ENCODE assay signal across 8 cellular contexts in the genomic region with DNA sequence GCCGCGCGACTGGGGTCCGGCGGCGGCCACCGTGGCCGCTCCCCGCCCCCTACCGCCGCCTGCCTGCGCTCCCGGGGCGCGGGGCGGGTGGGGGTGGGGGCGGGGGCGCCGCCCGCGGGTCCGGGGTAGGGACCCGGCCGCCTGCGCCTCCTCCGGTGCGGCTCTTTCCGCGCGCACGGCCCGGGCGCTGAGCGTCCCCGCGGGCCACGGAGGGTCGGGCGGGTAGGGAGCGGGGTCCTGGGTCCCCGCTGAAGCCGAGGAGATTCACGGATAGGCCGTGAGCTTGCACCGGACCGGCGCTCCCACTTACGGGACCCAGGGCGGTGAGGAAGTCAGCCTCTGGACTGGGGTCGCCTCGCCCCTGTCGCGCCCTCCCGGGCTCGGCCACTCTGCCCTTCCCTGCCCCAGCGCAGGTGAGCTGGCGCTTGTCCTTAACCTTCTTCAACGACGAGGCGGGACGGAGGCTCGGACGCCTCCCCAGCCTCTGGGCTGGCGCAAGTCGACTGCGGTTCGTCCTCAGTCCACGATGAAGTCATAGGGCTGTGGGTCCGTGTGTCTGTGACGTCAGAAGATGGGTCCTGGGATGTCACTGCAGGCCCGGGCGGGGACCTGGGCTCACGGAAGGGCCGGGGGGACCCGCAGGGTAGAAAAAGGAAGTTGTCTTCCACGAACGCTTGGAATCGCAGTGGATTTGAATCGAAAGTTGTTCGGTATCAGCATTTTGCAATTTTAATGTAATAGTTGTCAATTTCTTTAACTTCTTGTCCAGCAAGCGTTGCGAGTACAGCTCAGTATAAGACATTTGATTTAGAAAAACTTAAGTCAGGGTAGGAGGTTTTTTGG. TPM values are rescaled to one million over a fixed set of nuclear protein-coding genes. Genes with fewer than 3 reads are reported as not detected.
DNase-seq lines count a peak whose midpoint lies in the region; ATAC-seq and TF ChIP-seq lines count a peak whose summit lies in the region.

No MANE protein-coding gene starts in this region.

- ATAC-seq in GM21515 (IDR thresholded peaks at IDR 0.05; ENCODE audit: unreplicated experiment), result peak; percentile 33
- ATAC-seq in natural killer cell treated with Interleukin-12 subunit alpha and Interleukin-12 subunit beta and Interleukin-15 and Interleukin-18, amount 100 ng/mL, for 72 hours, result peak; percentile 60 to 69

- POLR2A ChIA-PET in RWPE1 (lab: Yijun Ruan, JAX; ENCODE audit: low non-redundant PET), result interaction anchor here (0.6 kb wide), 1 partner anchor 83 kb away, joined by 3 read pairs; no protein-coding TSS in a partner anchor

- H3K36me3 ChIP-seq in HUES64 (ENCODE audit: insufficient read depth, low read length), result no peaks in the 10 kb centered on the region

- peaks cover 9% of the 10 kb centered on the region for H3K4me1 ChIP-seq in HUES64 (ENCODE audit: insufficient read depth, low read length)

- H3K9ac ChIP-seq in HUES64 (ENCODE audit: low read depth, low read length), result peak overlapping the region; percentile 86

- H3K27ac ChIP-seq in HUES64 (ENCODE audit: low read depth, low read length), result peak overlapping the region; percentile 52; the same call in 1 of the 2 replicates
- H3K27ac ChIP-seq in RWPE1, result peak overlapping the region; percentile 83

- H3K4me3 Mint-ChIP-seq in natural killer cell treated with Interleukin-12 subunit alpha and Interleukin-12 subunit beta and Interleukin-15 and Interleukin-18, amount 100 ng/mL, for 72 hours, result peak overlapping the region; percentile 91
- peak overlapping the region; percentile 92 for H3K4me3 Mint-ChIP-seq in stimulated activated naive CD8-positive, alpha-beta T cell treated with anti-CD3 and anti-CD28 coated beads, Interleukin-15, Interleukin-2, amounts not matched to agents 100 ng/mL and 50 ng/mL, for 24 hours

- no peaks in the 10 kb centered on the region for H3K36me3 Mint-ChIP-seq in natural killer cell treated with Interleukin-12 subunit alpha and Interleukin-12 subunit beta and Interleukin-15 and Interleukin-18, amount 100 ng/mL, for 72 hours
- no peaks in the 10 kb centered on the region for H3K36me3 Mint-ChIP-seq in stimulated activated naive CD8-positive, alpha-beta T cell treated with anti-CD3 and anti-CD28 coated beads, Interleukin-15, Interleukin-2, amounts not matched to agents 100 ng/mL and 50 ng/mL, for 24 hours (ENCODE audit: low read depth)

- no peaks in the 10 kb centered on the region for H3K9me3 Mint-ChIP-seq in natural killer cell treated with Interleukin-12 subunit alpha and Interleukin-12 subunit beta and Interleukin-15 and Interleukin-18, amount 100 ng/mL, for 72 hours
- no peaks in the 10 kb centered on the region for H3K9me3 Mint-ChIP-seq in stimulated activated naive CD8-positive, alpha-beta T cell treated with anti-CD3 and anti-CD28 coated beads, Interleukin-15, Interleukin-2, amounts not matched to agents 100 ng/mL and 50 ng/mL, for 24 hours

- CTCF ChIA-PET in RWPE1 (lab: Yijun Ruan, JAX), result interaction anchor here (0.5 to 1.5 kb wide), 7 partner anchors 28 to 673 kb away, joined by 3 to 5 read pairs (median 4); no protein-coding TSS in a partner anchor

- 1% methylated on average over 81 of the region's 82 CpGs for WGBS in HUES64

- no peak for TF ChIP-seq CTCF in RWPE1 (conservative IDR thresholded peaks at IDR 0.05; ENCODE audit: low read depth)
- TF ChIP-seq CTCF in fibroblast of pulmonary artery (IDR thresholded peaks at IDR 0.05; ENCODE audit: low read length, missing control alignments), result no peak

- H3K9me3 ChIP-seq in HUES64 (ENCODE audit: insufficient read depth, low read depth, low read length), result no peaks in the 10 kb centered on the region

- H3K27ac Mint-ChIP-seq in natural killer cell treated with Interleukin-12 subunit alpha and Interleukin-12 subunit beta and Interleukin-15 and Interleukin-18, amount 100 ng/mL, for 72 hours, result peak overlapping the region; percentile 52 to 94
- H3K27ac Mint-ChIP-seq in stimulated activated naive CD8-positive, alpha-beta T cell treated with anti-CD3 and anti-CD28 coated beads, Interleukin-15, Interleukin-2, amounts not matched to agents 100 ng/mL and 50 ng/mL, for 24 hours, result peak overlapping the region; percentile 94

- no peaks in the 10 kb centered on the region for H3K27me3 Mint-ChIP-seq in natural killer cell treated with Interleukin-12 subunit alpha and Interleukin-12 subunit beta and Interleukin-15 and Interleukin-18, amount 100 ng/mL, for 72 hours
- no peaks in the 10 kb centered on the region for H3K27me3 Mint-ChIP-seq in stimulated activated naive CD8-positive, alpha-beta T cell treated with anti-CD3 and anti-CD28 coated beads, Interleukin-15, Interleukin-2, amounts not matched to agents 100 ng/mL and 50 ng/mL, for 24 hours

- no peaks in the 10 kb centered on the region for H3K27me3 ChIP-seq in HUES64 (ENCODE audit: insufficient read depth, low read length)

- H3K4me1 Mint-ChIP-seq in natural killer cell treated with Interleukin-12 subunit alpha and Interleukin-12 subunit beta and Interleukin-15 and Interleukin-18, amount 100 ng/mL, for 72 hours (ENCODE audit: low read depth in 2 of 2), result peaks cover 33 to 38% of the 10 kb centered on the region in 2 donors
- H3K4me1 Mint-ChIP-seq in stimulated activated naive CD8-positive, alpha-beta T cell treated with anti-CD3 and anti-CD28 coated beads, Interleukin-15, Interleukin-2, amounts not matched to agents 100 ng/mL and 50 ng/mL, for 24 hours (ENCODE audit: low read depth), result peaks cover 51% of the 10 kb centered on the region

- H3K4me3 ChIP-seq in HUES64 (ENCODE audit: low read length) (peak overlapping the region; percentile 100), fibroblast of pulmonary artery (replicated peaks; ENCODE audit: low read depth, low read length) (peak overlapping the region; percentile 95)

- DNase-seq in DMS53 treated with DMSO at 0.1 percent for 48 hours (lab: John Stamatoyannopoulos, UW; ENCODE audit: unreplicated experiment) (peak; percentile 53), RWPE1 (ENCODE audit: low spot score) (peak; percentile 83), fibroblast of pulmonary artery (ENCODE audit: low read depth) (peak; percentile 82)
- DNase-seq in activated T-helper 9 cell treated with anti-CD3 and anti-CD28 coated beads, Interleukin-2, amount 50 U/mL, for 16 hours (ENCODE audit: low read depth), result peak; percentile 26
- peak; percentile 74 for DNase-seq in natural killer cell treated with Interleukin-12 subunit alpha and Interleukin-12 subunit beta and Interleukin-15 and Interleukin-18, amount 100 ng/mL, for 72 hours (ENCODE audit: low spot score)

RNA-seq across cellular contexts. Expression of gene FBXO34, which starts 0.6 kb away (rescaled TPM):
- polyA plus RNA-seq in HUES64 (2013, experiment 1 of 2), result 7.2 TPM
- 8.4 TPM for polyA plus RNA-seq in HUES64 (2013, experiment 2 of 2)
- 10 to 100 TPM; 18.7 to 26.1 TPM for total RNA-seq in natural killer cell treated with Interleukin-12 subunit alpha and Interleukin-12 subunit beta and Interleukin-15 and Interleukin-18, amount 100 ng/mL, for 72 hours

Comparison
In these comparisons a context has a peak if more than half of its experiments do, and no peak if none do; other contexts are left out.
1. Peak in every context shown above with its lines: DNase-seq, ATAC-seq, H3K4me3 ChIP-seq and H3K27ac ChIP-seq.
2. DNase-seq: peak in every context shown above with its lines; median percentile 83 in RWPE1; 82 in fibroblast of pulmonary artery; 74 in natural killer cell treated with Interleukin-12 subunit alpha and Interleukin-12 subunit beta and Interleukin-15 and Interleukin-18, amount 100 ng/mL, for 72 hours; 53 in DMS53 treated with DMSO at 0.1 percent for 48 hours; 26 in activated T-helper 9 cell treated with anti-CD3 and anti-CD28 coated beads, Interleukin-2, amount 50 U/mL, for 16 hours.